ENCODE assay signal across 14 cellular contexts in the genomic region with DNA sequence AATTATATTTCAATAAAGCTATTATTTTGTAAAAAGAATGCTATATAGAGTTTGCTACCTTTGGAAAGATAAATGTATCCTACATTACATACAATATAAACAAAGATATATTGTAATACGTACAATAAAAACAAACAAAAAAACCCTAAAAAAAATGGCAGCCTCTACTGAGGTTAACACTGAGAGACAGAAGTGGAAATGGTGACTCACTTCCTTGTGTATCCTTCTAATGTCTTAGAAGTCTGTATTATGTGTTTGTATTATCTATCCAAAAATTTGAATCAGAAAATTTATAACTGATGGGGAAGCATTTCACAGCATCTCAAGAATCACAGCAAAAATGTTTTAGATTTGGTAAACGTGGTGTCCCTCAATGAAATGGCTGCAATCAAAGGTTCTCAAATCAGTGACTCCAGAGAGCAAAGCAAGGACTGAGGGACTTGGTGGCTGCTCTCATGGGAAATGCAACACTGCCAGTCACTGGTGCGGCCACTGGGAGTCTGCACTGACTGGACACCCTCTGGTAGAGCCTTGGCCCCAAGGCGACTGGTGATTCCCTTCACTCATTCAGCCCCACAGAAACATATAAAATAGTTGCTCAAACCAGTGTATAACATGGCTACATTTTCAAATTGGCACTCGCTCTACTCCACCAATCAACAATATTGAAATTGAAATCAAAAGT. TPM values are rescaled to one million over a fixed set of nuclear protein-coding genes. Genes with fewer than 3 reads are reported as not detected.
DNase-seq lines count a peak whose midpoint lies in the region; ATAC-seq, FAIRE-seq and TF ChIP-seq lines count a peak whose summit lies in the region.
"Had no signal": no experiment of that assay in that cellular context is flagged by ENCODE, and none has a peak within 500 bp of the region (broad histone marks: within the 10 kb centered on the region; RNA-seq: fewer than 3 reads in every experiment).

No MANE protein-coding gene starts in this region.

- H3K4me1 Mint-ChIP-seq in osteocyte (ENCODE audit: unreplicated experiment) = peaks cover 42% of the 10 kb centered on the region
- H3K4me1 Mint-ChIP-seq in stimulated activated memory B cell treated with anti-CD40 and anti-IgM and Interleukin-4, amounts not matched to agents 10 μg/mL and 1 μg/mL and 100 μg/mL, for 72 hours = no peaks in the 10 kb centered on the region
- no peaks in the 10 kb centered on the region for H3K4me1 Mint-ChIP-seq in CD8-positive, alpha-beta memory T cell

- WGBS in heart left ventricle, 4 donors = 68 to 81% (median 73%) methylated on average over 5 of the region's 5 CpGs

- peak overlapping the region; percentile 83 for H3K27ac Mint-ChIP-seq in osteocyte (ENCODE audit: unreplicated experiment)
- no peak overlapping the region for H3K27ac Mint-ChIP-seq in stimulated activated memory B cell treated with anti-CD40 and anti-IgM and Interleukin-4, amounts not matched to agents 10 μg/mL and 1 μg/mL and 100 μg/mL, for 72 hours
- H3K27ac Mint-ChIP-seq in CD8-positive, alpha-beta memory T cell = no peak overlapping the region

- peaks cover 11% of the 10 kb centered on the region for H3K36me3 Mint-ChIP-seq in osteocyte (ENCODE audit: unreplicated experiment)
- peaks cover 11% of the 10 kb centered on the region for H3K36me3 Mint-ChIP-seq in stimulated activated memory B cell treated with anti-CD40 and anti-IgM and Interleukin-4, amounts not matched to agents 10 μg/mL and 1 μg/mL and 100 μg/mL, for 72 hours
- peaks cover 0 to 4% (median 4%) of the 10 kb centered on the region in 3 donors for H3K36me3 Mint-ChIP-seq in CD8-positive, alpha-beta memory T cell

- DNase-seq in H54 (ENCODE audit: insufficient read length, low spot score) = no peak
- peak; percentile 39 for DNase-seq in adipocyte (ENCODE audit: low read depth)
- DNase-seq in heart left ventricle = peak; percentile 25 to 73 (median 51)
- DNase-seq in osteocyte (ENCODE audit: extremely low spot score, unreplicated experiment) = no peak
- no peak for DNase-seq in activated CD8-positive, alpha-beta memory T cell treated with anti-CD3 and anti-CD28 coated beads, Interleukin-2, amount 50 U/mL, for 48 hours
- no peak for DNase-seq in CD8-positive, alpha-beta memory T cell
- DNase-seq: activated T-cell treated with anti-CD3 and anti-CD28 coated beads, Interleukin-2, amount 50 U/mL, for 4 hours; AML-193; DND-41; erythroblast; NCI-H524; SIG-M5 had no signal

- peak overlapping the region; percentile 34 for H3K4me3 ChIP-seq in adipocyte (ENCODE audit: low read length)
- no peak overlapping the region for H3K4me3 ChIP-seq in heart left ventricle
- H3K4me3 ChIP-seq in CD8-positive, alpha-beta memory T cell (ENCODE audit: low read length) = no peak overlapping the region

- no peak overlapping the region for H3K4me3 Mint-ChIP-seq in osteocyte (ENCODE audit: unreplicated experiment)
- H3K4me3 Mint-ChIP-seq in stimulated activated memory B cell treated with anti-CD40 and anti-IgM and Interleukin-4, amounts not matched to agents 10 μg/mL and 1 μg/mL and 100 μg/mL, for 72 hours = no peak overlapping the region
- no peak overlapping the region for H3K4me3 Mint-ChIP-seq in CD8-positive, alpha-beta memory T cell
- H3K4me3 Mint-ChIP-seq: activated T-cell treated with anti-CD3 and anti-CD28 coated beads, Interleukin-2, amount 50 U/mL, for 4 hours had no signal

- H3K27ac ChIP-seq in heart left ventricle = peak overlapping the region; percentile 50 to 93 (median 78)
- H3K27ac ChIP-seq in CD8-positive, alpha-beta memory T cell (ENCODE audit: low read depth, low read length) = no peak overlapping the region

- no peaks in the 10 kb centered on the region for H3K9me3 Mint-ChIP-seq in osteocyte (ENCODE audit: unreplicated experiment)
- no peaks in the 10 kb centered on the region for H3K9me3 Mint-ChIP-seq in stimulated activated memory B cell treated with anti-CD40 and anti-IgM and Interleukin-4, amounts not matched to agents 10 μg/mL and 1 μg/mL and 100 μg/mL, for 72 hours
- H3K9me3 Mint-ChIP-seq in CD8-positive, alpha-beta memory T cell = no peaks in the 10 kb centered on the region
- H3K9me3 Mint-ChIP-seq: activated T-cell treated with anti-CD3 and anti-CD28 coated beads, Interleukin-2, amount 50 U/mL, for 4 hours had no signal

- TF ChIP-seq CTCF in heart left ventricle (IDR thresholded peaks at IDR 0.05) (peak in 3 of 12 donors; percentile 14 to 27 (median 16)), osteocyte (IDR thresholded peaks at IDR 0.05) (no peak)

- intact Hi-C loops in heart left ventricle (cut with DNase I) = loop anchor here in 4 of 10 donors (2.0 to 10.0 kb wide), 5 partner anchors 51 to 114 kb away; partner anchors contain the start of genes PANK1 (in 2 of the 4) and KIF20B (in 1 of the 4)

- CTCF ChIA-PET in CD8-positive, alpha-beta memory T cell (lab: Charles Lee) = no interaction called here

- POLR2A ChIA-PET in CD8-positive, alpha-beta memory T cell (lab: Charles Lee) = no interaction called here

- H3K27me3 ChIP-seq in adipocyte (replicated peaks; ENCODE audit: control insufficient read depth, insufficient read depth, low read length) (no peaks in the 10 kb centered on the region), heart left ventricle (no peaks in the 10 kb centered on the region)
- no peaks in the 10 kb centered on the region for H3K27me3 ChIP-seq in CD8-positive, alpha-beta memory T cell (ENCODE audit: insufficient read depth, low read length, poor library complexity, severe bottlenecking)

- FAIRE-seq in H54 (lab: Jason Lieb, UNC) = peak; percentile 33

- peaks cover 7% of the 10 kb centered on the region for H3K36me3 ChIP-seq in adipocyte (ENCODE audit: control insufficient read depth, insufficient read depth, low read length, severe bottlenecking)
- H3K36me3 ChIP-seq in heart left ventricle = peaks cover 0 to 19% (median 3%) of the 10 kb centered on the region in 9 donors
- H3K36me3 ChIP-seq in CD8-positive, alpha-beta memory T cell (ENCODE audit: insufficient read depth, low read length) = no peaks in the 10 kb centered on the region

- H3K4me1 ChIP-seq in adipocyte (ENCODE audit: control insufficient read depth, insufficient read depth, low read length) (peaks cover 32% of the 10 kb centered on the region), heart left ventricle (peaks cover 0 to 58% (median 19%) of the 10 kb centered on the region in 12 donors)
- H3K4me1 ChIP-seq in CD8-positive, alpha-beta memory T cell (ENCODE audit: insufficient read depth, low read length) = no peaks in the 10 kb centered on the region

- H3K27me3 Mint-ChIP-seq in osteocyte (ENCODE audit: unreplicated experiment) = no peaks in the 10 kb centered on the region
- no peaks in the 10 kb centered on the region for H3K27me3 Mint-ChIP-seq in stimulated activated memory B cell treated with anti-CD40 and anti-IgM and Interleukin-4, amounts not matched to agents 10 μg/mL and 1 μg/mL and 100 μg/mL, for 72 hours
- no peaks in the 10 kb centered on the region for H3K27me3 Mint-ChIP-seq in CD8-positive, alpha-beta memory T cell

- peak overlapping the region; percentile 62 for H3K9ac ChIP-seq in adipocyte (ENCODE audit: low read length)

- TF ChIP-seq POLR2A in H54 (IDR thresholded peaks at IDR 0.05; ENCODE audit: low read depth, low read length) = no peak
- no peak for TF ChIP-seq POLR2A in heart left ventricle (IDR thresholded peaks at IDR 0.05)

- H3K9me3 ChIP-seq in adipocyte (ENCODE audit: control insufficient read depth, low read length) (no peaks in the 10 kb centered on the region), heart left ventricle (no peaks in the 10 kb centered on the region)
- no peaks in the 10 kb centered on the region for H3K9me3 ChIP-seq in CD8-positive, alpha-beta memory T cell (ENCODE audit: low read length)

- ATAC-seq in heart left ventricle (peak; percentile 48 to 78 (median 64)), HG03520 (IDR thresholded peaks at IDR 0.05; ENCODE audit: unreplicated experiment) (no peak)
- no peak for ATAC-seq in stimulated activated memory B cell treated with anti-CD40 and anti-IgM and Interleukin-4, amounts not matched to agents 10 μg/mL and 1 μg/mL and 100 μg/mL, for 72 hours
- ATAC-seq: activated T-cell treated with anti-CD3 and anti-CD28 coated beads, Interleukin-2, amount 50 U/mL, for 4 hours had no signal

RNA-seq across cellular contexts. Expression of gene PANK1, which starts 53.8 kb away (rescaled TPM):
- total RNA-seq in heart left ventricle (10 to 100 TPM in 8 of 9 donors, 1 to 10 TPM in 1; 9.6 to 24.7 (median 19.1) TPM), osteocyte (6.6 and 7.4 TPM in 2 replicates)
- polyA plus RNA-seq in heart left ventricle = 1 to 10 TPM; 3.6 to 8.4 TPM
- total RNA-seq in CD8-positive, alpha-beta memory T cell = 1 to 10 TPM; 3.7 to 4.9 TPM
- 0.16 TPM for polyA plus RNA-seq in CD8-positive, alpha-beta memory T cell

RNA-seq across cellular contexts. Expression of gene SLC16A12, which starts 55.9 kb away (rescaled TPM):
- total RNA-seq in heart left ventricle (1 to 10 TPM; 2.0 to 6.6 (median 2.9) TPM), osteocyte (7.9 and 8.4 TPM in 2 replicates)
- polyA plus RNA-seq in heart left ventricle = 1 to 10 TPM; 1.7 to 4.3 TPM
- not detected for total RNA-seq in CD8-positive, alpha-beta memory T cell
- not detected for polyA plus RNA-seq in CD8-positive, alpha-beta memory T cell
- total RNA-seq: activated T-cell treated with anti-CD3 and anti-CD28 coated beads, Interleukin-2, amount 50 U/mL, for 4 hours had no signal

Comparison
In these comparisons a context has a peak if more than half of its experiments do, and no peak if none do; other contexts are left out.
1. DNase-seq: peak in adipocyte (single experiment) and heart left ventricle (5 of 5); none in H54 (single experiment), osteocyte (single experiment), activated CD8-positive, alpha-beta memory T cell treated with anti-CD3 and anti-CD28 coated beads, Interleukin-2, amount 50 U/mL, for 48 hours (single experiment) and CD8-positive, alpha-beta memory T cell (0 of 5).
2. ATAC-seq: peak in heart left ventricle (4 of 4); none in HG03520 (single experiment) and stimulated activated memory B cell treated with anti-CD40 and anti-IgM and Interleukin-4, amounts not matched to agents 10 μg/mL and 1 μg/mL and 100 μg/mL, for 72 hours (single experiment).